Comparison of ENCODE assay signal across 31 cellular contexts in genomic region chr4:127978930-127979329, GRCh38.
"Had no signal": no experiment of that assay in that cellular context is flagged by ENCODE, and none has a peak within 500 bp of the region (broad histone marks: within the 10 kb centered on the region; RNA-seq: fewer than 3 reads in every experiment).

No MANE protein-coding gene starts in this region.

- DNase-seq: naive thymus-derived CD4-positive, alpha-beta T cell; natural killer cell; occipital lobe; ovary; posterior cingulate gyrus; psoas muscle; right cardiac atrium; right lobe of liver; sigmoid colon; spleen; stimulated activated CD4-positive, alpha-beta T cell treated with anti-CD3 and anti-CD28 coated beads, Interleukin-12 subunit alpha, Interleukin-12 subunit beta, amount 100 ng/mL, for 4 hours; stimulated activated CD4-positive, alpha-beta T cell treated with anti-CD3 and anti-CD28 coated beads, Interleukin-1b, Interleukin-23, amount 100 ng/mL, for 48 hours; stimulated activated CD4-positive, alpha-beta T cell treated with anti-CD3 and anti-CD28 coated beads, Interleukin-4, amount 100 ng/mL, for 1 hour; stimulated activated CD4-positive, alpha-beta T cell treated with anti-CD3 and anti-CD28 coated beads, Interleukin-4, amount 100 ng/mL, for 4 hours; stimulated activated CD8-positive, alpha-beta memory T cell treated with anti-CD3 and anti-CD28 coated beads, Interleukin-4, amount 100 ng/mL, for 48 hours; stimulated activated naive CD4-positive, alpha-beta T cell; substantia nigra; testis; tibial artery; trophoblast cell; upper lobe of left lung had no signal

- H2AFZ ChIP-seq: neural progenitor cell, parathyroid adenoma had no signal

- H3K4me1 Mint-ChIP-seq: nephron, neural progenitor cell had no signal

- H3K9me3 ChIP-seq: ovary, psoas muscle, right lobe of liver, sigmoid colon, suprapubic skin, testis, tibial artery, vagina had no signal

- FAIRE-seq: urothelium cell line had no signal

- H3K36me3 Mint-ChIP-seq: natural killer cell had no signal

- H3K36me3 ChIP-seq: ovary, right lobe of liver, sigmoid colon, vagina had no signal

- H3K4me3 Mint-ChIP-seq: naive thymus-derived CD4-positive, alpha-beta T cell; natural killer cell; nephron; neural progenitor cell; stimulated activated memory B cell treated with anti-CD40 and anti-IgM and Interleukin-4, amounts not matched to agents 10 μg/mL and 1 μg/mL and 100 μg/mL, for 72 hours; stimulated activated naive CD8-positive, alpha-beta T cell treated with anti-CD3 and anti-CD28 coated beads, Interleukin-15, Interleukin-2, amounts not matched to agents 100 ng/mL and 50 ng/mL, for 24 hours had no signal

- ATAC-seq: naive thymus-derived CD4-positive, alpha-beta T cell; natural killer cell; psoas muscle; right cardiac atrium; right lobe of liver; stimulated activated memory B cell treated with anti-CD40 and anti-IgM and Interleukin-4, amounts not matched to agents 10 μg/mL and 1 μg/mL and 100 μg/mL, for 72 hours had no signal

- H3K9ac ChIP-seq: neural progenitor cell, parathyroid adenoma had no signal

- H3K27ac ChIP-seq: neural progenitor cell, ovary, parathyroid adenoma, psoas muscle, right lobe of liver, sigmoid colon, spleen, suprapubic skin, testis, tibial artery, upper lobe of left lung, vagina had no signal

- H3K27me3 Mint-ChIP-seq: naive thymus-derived CD4-positive, alpha-beta T cell; progenitor cell of endocrine pancreas; stimulated activated memory B cell treated with anti-CD40 and anti-IgM and Interleukin-4, amounts not matched to agents 10 μg/mL and 1 μg/mL and 100 μg/mL, for 72 hours; stimulated activated naive CD8-positive, alpha-beta T cell treated with anti-CD3 and anti-CD28 coated beads, Interleukin-15, Interleukin-2, amounts not matched to agents 100 ng/mL and 50 ng/mL, for 24 hours had no signal

- H3K4me2 ChIP-seq: neural progenitor cell, smooth muscle cell had no signal

- H3K9me3 Mint-ChIP-seq: naive thymus-derived CD4-positive, alpha-beta T cell; natural killer cell; stimulated activated memory B cell treated with anti-CD40 and anti-IgM and Interleukin-4, amounts not matched to agents 10 μg/mL and 1 μg/mL and 100 μg/mL, for 72 hours; stimulated activated naive CD8-positive, alpha-beta T cell treated with anti-CD3 and anti-CD28 coated beads, Interleukin-15, Interleukin-2, amounts not matched to agents 100 ng/mL and 50 ng/mL, for 24 hours had no signal

- H3K27me3 ChIP-seq: neural progenitor cell, ovary, right lobe of liver, sigmoid colon, spleen, suprapubic skin, testis, tibial artery, upper lobe of left lung, vagina had no signal

- H3K27ac Mint-ChIP-seq: naive thymus-derived CD4-positive, alpha-beta T cell; natural killer cell; nephron; neural progenitor cell; progenitor cell of endocrine pancreas; stimulated activated memory B cell treated with anti-CD40 and anti-IgM and Interleukin-4, amounts not matched to agents 10 μg/mL and 1 μg/mL and 100 μg/mL, for 72 hours; stimulated activated naive CD8-positive, alpha-beta T cell treated with anti-CD3 and anti-CD28 coated beads, Interleukin-15, Interleukin-2, amounts not matched to agents 100 ng/mL and 50 ng/mL, for 24 hours had no signal

- H3K4me3 ChIP-seq: neural progenitor cell, ovary, psoas muscle, right lobe of liver, sigmoid colon, smooth muscle cell, spleen, suprapubic skin, testis, tibial artery, upper lobe of left lung, vagina had no signal

- H3K4me1 ChIP-seq: neural progenitor cell, parathyroid adenoma, right lobe of liver, sigmoid colon, spleen, suprapubic skin, testis, tibial artery, upper lobe of left lung, vagina had no signal
